ENCODE assay signal across 21 cellular contexts in the genomic region with DNA sequence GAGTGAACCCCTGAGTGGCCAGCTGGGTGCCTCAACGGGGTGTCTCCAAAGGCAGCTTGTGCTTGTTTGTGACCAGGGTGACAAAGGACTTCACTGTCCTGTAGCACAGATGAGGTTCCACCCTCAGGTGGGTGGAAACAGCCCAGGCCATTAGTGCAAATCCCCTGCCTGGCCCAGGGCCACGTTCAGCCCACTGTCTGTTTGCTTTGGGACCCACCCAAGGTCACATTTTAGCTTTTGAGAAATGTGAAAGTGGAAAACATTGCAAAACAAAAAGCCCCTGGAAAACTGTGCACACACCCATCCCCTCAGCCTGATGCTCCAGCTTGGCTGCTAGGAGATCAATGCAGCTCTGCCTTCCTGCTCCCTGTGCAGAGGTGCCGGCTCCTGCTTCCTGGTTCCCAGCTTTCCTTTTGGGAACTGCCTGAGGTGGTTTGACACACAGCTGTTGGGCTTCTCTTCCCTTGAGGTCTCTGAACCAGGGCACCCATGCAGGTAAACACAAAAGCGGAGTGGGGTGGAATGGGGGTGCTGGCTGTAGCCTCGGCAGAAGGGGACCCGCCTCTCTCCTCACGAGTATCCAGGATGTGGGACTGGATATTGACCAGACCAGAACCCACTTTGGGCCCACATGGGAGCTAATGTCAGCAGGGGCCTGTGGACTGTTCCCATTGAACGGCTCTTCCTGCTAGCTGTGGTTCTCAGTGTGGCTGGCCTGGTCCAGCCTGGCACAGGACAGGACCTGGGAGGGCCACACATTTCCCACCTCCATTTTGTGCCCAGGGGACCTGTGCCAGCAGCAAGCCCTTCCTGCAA. TPM values are rescaled to one million over a fixed set of nuclear protein-coding genes. Genes with fewer than 3 reads are reported as not detected.
A peak's percentile ranks its signal among the peaks of the same experiment; 100 is the strongest.
DNase-seq lines count a peak whose midpoint lies in the region; ATAC-seq and TF ChIP-seq lines count a peak whose summit lies in the region.
"Had no signal": no experiment of that assay in that cellular context is flagged by ENCODE, and none has a peak within 500 bp of the region (broad histone marks: within the 10 kb centered on the region; RNA-seq: fewer than 3 reads in every experiment).

No MANE protein-coding gene starts in this region.

- TF ChIP-seq POLR2A in esophagus muscularis mucosa (IDR thresholded peaks at IDR 0.05; ENCODE audit: low read depth), result no peak

- H3K4me3 Mint-ChIP-seq in naive thymus-derived CD8-positive, alpha-beta T cell, result no peak overlapping the region
- H3K4me3 Mint-ChIP-seq: activated naive CD4-positive, alpha-beta T cell treated with anti-CD3 and anti-CD28 coated beads, Interleukin-2, amount 10 ng/mL, durations not matched to agents 7 days and 5 days; activated T-cell treated with anti-CD3 and anti-CD28 coated beads, Interleukin-2, amount 50 U/mL, for 24 hours; memory B cell; T-helper 2 cell treated with Interferon-gamma antibody and Interleukin-4, amounts not matched to agents 5 μg/mL and 100 μg/mL, for 36 hours had no signal

- H3K9me3 Mint-ChIP-seq in naive thymus-derived CD8-positive, alpha-beta T cell, result no peaks in the 10 kb centered on the region
- H3K9me3 Mint-ChIP-seq: activated naive CD4-positive, alpha-beta T cell treated with anti-CD3 and anti-CD28 coated beads, Interleukin-2, amount 10 ng/mL, durations not matched to agents 7 days and 5 days; activated T-cell treated with anti-CD3 and anti-CD28 coated beads, Interleukin-2, amount 50 U/mL, for 24 hours; T-helper 2 cell treated with Interferon-gamma antibody and Interleukin-4, amounts not matched to agents 5 μg/mL and 100 μg/mL, for 36 hours had no signal

- no peak for TF ChIP-seq EP300 in esophagus muscularis mucosa (IDR thresholded peaks at IDR 0.05)

- peak overlapping the region; percentile 3 for H3K4me2 ChIP-seq in osteoblast (ENCODE audit: insufficient read depth, low read length)
- H3K4me2 ChIP-seq: PC-9 had no signal

- no peak overlapping the region for H3K4me3 ChIP-seq in HEK293 (ENCODE audit: low read depth, low read length)
- H3K4me3 ChIP-seq in RWPE2 (ENCODE audit: severe bottlenecking), result no peak overlapping the region
- H3K4me3 ChIP-seq in esophagus muscularis mucosa, result no peak overlapping the region
- H3K4me3 ChIP-seq in osteoblast (ENCODE audit: insufficient read depth, low read length), result no peak overlapping the region
- H3K4me3 ChIP-seq: coronary artery, K562, PC-9, sigmoid colon, SK-N-MC, suprapubic skin had no signal

- H4K20me1 ChIP-seq in osteoblast (ENCODE audit: insufficient read depth, low read length), result no peaks in the 10 kb centered on the region

- CTCF ChIA-PET in HEK293 (lab: Yijun Ruan, JAX), result interaction anchor here (0.9 to 2.2 kb wide), 3 partner anchors 8 to 18 kb away, joined by 4 to 10 read pairs (median 4); partner anchors contain the start of gene SPHK1

- H3K4me1 ChIP-seq in HEK293 (ENCODE audit: control insufficient read depth, insufficient read depth, low read length), result no peaks in the 10 kb centered on the region; the same call in 1 of the 2 replicates
- peaks cover 18% of the 10 kb centered on the region for H3K4me1 ChIP-seq in RWPE2 (ENCODE audit: insufficient read depth, poor library complexity, severe bottlenecking)
- peaks cover 3 to 22% (median 14%) of the 10 kb centered on the region in 4 donors for H3K4me1 ChIP-seq in esophagus muscularis mucosa
- peaks cover 21% of the 10 kb centered on the region for H3K4me1 ChIP-seq in osteoblast (ENCODE audit: insufficient read depth, low read length)
- H3K4me1 ChIP-seq: sigmoid colon had no signal

- no peaks in the 10 kb centered on the region for H3K79me2 ChIP-seq in osteoblast (ENCODE audit: insufficient read depth, low read length)

- no peak overlapping the region for H3K27ac Mint-ChIP-seq in naive thymus-derived CD8-positive, alpha-beta T cell
- H3K27ac Mint-ChIP-seq: activated naive CD4-positive, alpha-beta T cell treated with anti-CD3 and anti-CD28 coated beads, Interleukin-2, amount 10 ng/mL, durations not matched to agents 7 days and 5 days; activated T-cell treated with anti-CD3 and anti-CD28 coated beads, Interleukin-2, amount 50 U/mL, for 24 hours; CD4-positive, CD25-positive, alpha-beta regulatory T cell; memory B cell; T-helper 2 cell treated with Interferon-gamma antibody and Interleukin-4, amounts not matched to agents 5 μg/mL and 100 μg/mL, for 36 hours had no signal

- POLR2A ChIA-PET in HEK293 (lab: Yijun Ruan, JAX), result interaction anchor here (1.2 kb wide), 1 partner anchor 23 kb away, joined by 5 read pairs; the partner anchor contains the start of gene PRPSAP1
- POLR2A ChIA-PET in naive thymus-derived CD8-positive, alpha-beta T cell (lab: Charles Lee), result no interaction called here

- no peaks in the 10 kb centered on the region for H3K36me3 ChIP-seq in HEK293 (ENCODE audit: control insufficient read depth in 2 of 2, insufficient read depth in 1 of 2, low read length in 2 of 2)
- H3K36me3 ChIP-seq in RWPE2 (ENCODE audit: low read depth), result no peaks in the 10 kb centered on the region
- H3K36me3 ChIP-seq in esophagus muscularis mucosa, result no peaks in the 10 kb centered on the region
- H3K36me3 ChIP-seq in osteoblast (ENCODE audit: insufficient read depth, low read length), result no peaks in the 10 kb centered on the region
- H3K36me3 ChIP-seq: sigmoid colon, suprapubic skin had no signal

- no peaks in the 10 kb centered on the region for H3K4me1 Mint-ChIP-seq in naive thymus-derived CD8-positive, alpha-beta T cell
- H3K4me1 Mint-ChIP-seq: CD4-positive, CD25-positive, alpha-beta regulatory T cell; memory B cell had no signal

- H3K27me3 ChIP-seq in RWPE2 (ENCODE audit: insufficient read depth, poor library complexity, severe bottlenecking), result no peaks in the 10 kb centered on the region
- H3K27me3 ChIP-seq in esophagus muscularis mucosa, result peaks cover 0 to 12% (median 0%) of the 10 kb centered on the region in 4 donors
- no peaks in the 10 kb centered on the region for H3K27me3 ChIP-seq in osteoblast (ENCODE audit: insufficient read depth, low read length)
- H3K27me3 ChIP-seq: suprapubic skin had no signal

- WGBS in esophagus muscularis mucosa, result 69% methylated on average over 6 of the region's 8 CpGs

- no peak for TF ChIP-seq CTCF in HEK293 (tag by site-specific recombination; IDR thresholded peaks at IDR 0.05)
- no peak for TF ChIP-seq CTCF in RWPE2 (IDR thresholded peaks at IDR 0.05; ENCODE audit: poor library complexity, severe bottlenecking)
- no peak for TF ChIP-seq CTCF in esophagus muscularis mucosa (IDR thresholded peaks at IDR 0.05)
- TF ChIP-seq CTCF in osteoblast (IDR thresholded peaks at IDR 0.05; ENCODE audit: extremely low read depth, low read depth, low read length), result no peak

- intact Hi-C loops in esophagus muscularis mucosa (cut with DNase I), result no loop called here

- ATAC-seq in RWPE2 (ENCODE audit: low read depth), result no peak
- no peak for ATAC-seq in naive thymus-derived CD8-positive, alpha-beta T cell
- ATAC-seq: activated CD4-positive, CD25-positive, alpha-beta regulatory T cell treated with anti-CD3 and anti-CD28 coated beads, Interleukin-2, amount 50 U/mL, for 24 hours; K562 had no signal

- no peak overlapping the region for H3K27ac ChIP-seq in HEK293 (ENCODE audit: extremely low read depth, low read depth, low read length)
- no peak overlapping the region for H3K27ac ChIP-seq in RWPE2 (ENCODE audit: poor library complexity, severe bottlenecking)
- peak overlapping the region in 3 of 4 donors; percentile 34 to 57 (median 51) for H3K27ac ChIP-seq in esophagus muscularis mucosa (replicated peaks in 1 of 4)
- H3K27ac ChIP-seq in osteoblast (ENCODE audit: low read depth, low read length), result peak overlapping the region; percentile 58
- H3K27ac ChIP-seq: PC-9, SK-N-MC, suprapubic skin had no signal

- DNase-seq in RWPE2 (ENCODE audit: low spot score) (peak; percentile 54), esophagus muscularis mucosa (ENCODE audit: extremely low spot score) (no peak), osteoblast (ENCODE audit: insufficient read length, low spot score, missing footprints) (peak; percentile 71), inferior parietal cortex (ENCODE audit: extremely low spot score) (no peak), SIG-M5 (lab: John Stamatoyannopoulos, UW) (no peak)
- no peak for DNase-seq in naive thymus-derived CD8-positive, alpha-beta T cell
- DNase-seq: activated naive CD4-positive, alpha-beta T cell treated with anti-CD3 and anti-CD28 coated beads, Interleukin-2, amount 10 ng/mL, durations not matched to agents 7 days and 5 days; activated T-cell treated with anti-CD3 and anti-CD28 coated beads, Interleukin-2, amount 50 U/mL, for 24 hours; CD4-positive, CD25-positive, alpha-beta regulatory T cell; hippocampal formation; NCI-H1694 treated with DMSO at 0.1 percent for 48 hours; PC-9; sigmoid colon had no signal

- H2AFZ ChIP-seq in osteoblast (ENCODE audit: low read length), result peak overlapping the region; percentile 19
- H2AFZ ChIP-seq: PC-9 had no signal

- no peaks in the 10 kb centered on the region for H3K36me3 Mint-ChIP-seq in naive thymus-derived CD8-positive, alpha-beta T cell
- H3K36me3 Mint-ChIP-seq: activated naive CD4-positive, alpha-beta T cell treated with anti-CD3 and anti-CD28 coated beads, Interleukin-2, amount 10 ng/mL, durations not matched to agents 7 days and 5 days; CD4-positive, CD25-positive, alpha-beta regulatory T cell; memory B cell had no signal

- H3K27me3 Mint-ChIP-seq in naive thymus-derived CD8-positive, alpha-beta T cell, result no peaks in the 10 kb centered on the region
- H3K27me3 Mint-ChIP-seq: activated T-cell treated with anti-CD3 and anti-CD28 coated beads, Interleukin-2, amount 50 U/mL, for 24 hours had no signal

- no peaks in the 10 kb centered on the region for H3K9me3 ChIP-seq in HEK293 (ENCODE audit: control insufficient read depth, insufficient read depth, low read depth, low read length)
- H3K9me3 ChIP-seq in RWPE2 (ENCODE audit: severe bottlenecking), result no peaks in the 10 kb centered on the region
- no peaks in the 10 kb centered on the region for H3K9me3 ChIP-seq in esophagus muscularis mucosa
- no peaks in the 10 kb centered on the region for H3K9me3 ChIP-seq in osteoblast (ENCODE audit: low read depth, low read length)
- H3K9me3 ChIP-seq: sigmoid colon, suprapubic skin had no signal

TF ChIP-seq in HEK293, 187 proteins besides CTCF, POLR2A, EP300 and RAD21 (continues in another document):
- TF ChIP-seq EGR2 (tag by site-specific recombination; IDR thresholded peaks at IDR 0.05; ENCODE audit: low read depth) (peak; percentile 63), BCL11A (tag by site-specific recombination; IDR thresholded peaks at IDR 0.05; ENCODE audit: low read depth) (no peak), GLIS2 (tag by site-specific recombination; IDR thresholded peaks at IDR 0.05) (no peak), ZNF521 (tag by site-specific recombination; IDR thresholded peaks at IDR 0.05) (no peak), ZNF548 (tag by site-specific recombination; IDR thresholded peaks at IDR 0.05) (no peak)

RNA-seq across cellular contexts. Expression of gene SPHK1, which starts 7.9 kb away (rescaled TPM):
- 10 to 100 TPM; 10.8 to 33.8 (median 16.5) TPM for total RNA-seq in esophagus muscularis mucosa
- 112 and 142 TPM in 2 replicates for total RNA-seq in osteoblast
- under 1 TPM; 0.85 to 0.91 TPM for total RNA-seq in naive thymus-derived CD8-positive, alpha-beta T cell
- polyA plus RNA-seq in naive thymus-derived CD8-positive, alpha-beta T cell, result under 1 TPM in 2 of 3 donors, not detected in 1; 0.31 to 0.37 TPM

RNA-seq across cellular contexts. Expression of gene PRPSAP1, which starts 22.8 kb away (rescaled TPM):
- total RNA-seq in esophagus muscularis mucosa, result 10 to 100 TPM; 37.3 to 71.4 (median 50.4) TPM
- 79.6 and 82.2 TPM in 2 replicates for total RNA-seq in osteoblast
- 10 to 100 TPM; 42.5 to 44.7 TPM for total RNA-seq in naive thymus-derived CD8-positive, alpha-beta T cell
- polyA plus RNA-seq in naive thymus-derived CD8-positive, alpha-beta T cell, result 10 to 100 TPM; 37.9 to 62.9 (median 54.7) TPM

Comparison
In these comparisons a context has a peak if more than half of its experiments do, and no peak if none do; other contexts are left out.
1. H3K27ac ChIP-seq: peak in esophagus muscularis mucosa (3 of 4) and osteoblast (single experiment); none in HEK293 (single experiment) and RWPE2 (single experiment).
2. DNase-seq: peak in RWPE2 (single experiment) and osteoblast (single experiment); none in esophagus muscularis mucosa (single experiment), naive thymus-derived CD8-positive, alpha-beta T cell (0 of 10), inferior parietal cortex (single experiment) and SIG-M5 (single experiment).
3. RNA of gene SPHK1, which starts 7.9 kb away (total RNA-seq): 112 to 142 TPM in osteoblast and 10.8 to 33.8 TPM in esophagus muscularis mucosa; 0.85 to 0.91 TPM in naive thymus-derived CD8-positive, alpha-beta T cell; every median in the first group is over 4 times any median in the second.